In the genomic region with DNA sequence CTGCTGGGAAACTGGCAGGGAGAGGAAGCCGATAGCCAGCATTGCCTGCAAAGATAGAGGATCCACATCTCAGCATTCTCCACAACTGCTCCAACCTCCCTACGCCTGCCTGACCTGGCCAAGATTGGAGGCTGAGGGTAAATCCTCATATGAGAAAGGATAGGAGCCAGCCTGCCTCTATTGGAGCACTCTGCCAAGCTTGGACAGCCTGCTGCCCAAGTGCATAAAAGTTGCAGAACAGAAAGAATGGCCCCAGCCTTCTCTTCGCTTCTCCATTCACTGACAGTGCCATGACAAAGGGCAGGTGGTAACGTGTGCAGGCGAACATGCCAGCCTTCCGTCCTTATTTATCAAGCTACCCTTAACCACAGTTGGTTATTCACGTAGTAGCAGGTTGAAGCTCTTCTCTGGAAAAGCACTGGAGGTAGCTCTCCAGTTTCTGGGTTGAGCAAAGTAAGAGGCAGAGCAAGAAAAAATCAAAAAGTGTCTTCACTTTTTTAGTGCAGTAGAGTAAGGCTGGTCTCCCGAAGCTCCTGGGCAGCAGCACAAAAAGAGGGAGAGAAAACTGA, we compare ENCODE assay signal across 2 cellular contexts.
TF ChIP-seq lines count a peak whose summit lies in the region.

No MANE protein-coding gene starts in this region.

TF ChIP-seq in SK-N-SH, 30 proteins besides CTCF, POLR2A, EP300 and RAD21 (continued from another document):
- TF ChIP-seq TAF1 (IDR thresholded peaks at IDR 0.05; ENCODE audit: borderline replicate concordance, low read depth, low read length) (no peak), CHD2 (IDR thresholded peaks at IDR 0.05; ENCODE audit: low read length, partially characterized antibody) (no peak), JUND (IDR thresholded peaks at IDR 0.05) (no peak), MEF2A (IDR thresholded peaks at IDR 0.05; ENCODE audit: borderline replicate concordance, low read depth) (no peak), FOXM1 (IDR thresholded peaks at IDR 0.05; ENCODE audit: low read depth) (no peak), MXI1 (IDR thresholded peaks at IDR 0.05; ENCODE audit: low read depth, low read length) (no peak)
- TF ChIP-seq, protein P1, sequence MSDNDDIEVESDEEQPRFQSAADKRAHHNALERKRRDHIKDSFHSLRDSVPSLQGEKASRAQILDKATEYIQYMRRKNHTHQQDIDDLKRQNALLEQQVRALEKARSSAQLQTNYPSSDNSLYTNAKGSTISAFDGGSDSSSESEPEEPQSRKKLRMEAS (IDR thresholded peaks at IDR 0.05; ENCODE audit: low read depth), result no peak

TF ChIP-seq in SK-N-SH treated with all-trans-retinoic acid at 6 μM for 48 hours, 23 proteins besides CTCF, POLR2A, EP300 and RAD21 (continued from another document):
- TF ChIP-seq, protein P2, sequence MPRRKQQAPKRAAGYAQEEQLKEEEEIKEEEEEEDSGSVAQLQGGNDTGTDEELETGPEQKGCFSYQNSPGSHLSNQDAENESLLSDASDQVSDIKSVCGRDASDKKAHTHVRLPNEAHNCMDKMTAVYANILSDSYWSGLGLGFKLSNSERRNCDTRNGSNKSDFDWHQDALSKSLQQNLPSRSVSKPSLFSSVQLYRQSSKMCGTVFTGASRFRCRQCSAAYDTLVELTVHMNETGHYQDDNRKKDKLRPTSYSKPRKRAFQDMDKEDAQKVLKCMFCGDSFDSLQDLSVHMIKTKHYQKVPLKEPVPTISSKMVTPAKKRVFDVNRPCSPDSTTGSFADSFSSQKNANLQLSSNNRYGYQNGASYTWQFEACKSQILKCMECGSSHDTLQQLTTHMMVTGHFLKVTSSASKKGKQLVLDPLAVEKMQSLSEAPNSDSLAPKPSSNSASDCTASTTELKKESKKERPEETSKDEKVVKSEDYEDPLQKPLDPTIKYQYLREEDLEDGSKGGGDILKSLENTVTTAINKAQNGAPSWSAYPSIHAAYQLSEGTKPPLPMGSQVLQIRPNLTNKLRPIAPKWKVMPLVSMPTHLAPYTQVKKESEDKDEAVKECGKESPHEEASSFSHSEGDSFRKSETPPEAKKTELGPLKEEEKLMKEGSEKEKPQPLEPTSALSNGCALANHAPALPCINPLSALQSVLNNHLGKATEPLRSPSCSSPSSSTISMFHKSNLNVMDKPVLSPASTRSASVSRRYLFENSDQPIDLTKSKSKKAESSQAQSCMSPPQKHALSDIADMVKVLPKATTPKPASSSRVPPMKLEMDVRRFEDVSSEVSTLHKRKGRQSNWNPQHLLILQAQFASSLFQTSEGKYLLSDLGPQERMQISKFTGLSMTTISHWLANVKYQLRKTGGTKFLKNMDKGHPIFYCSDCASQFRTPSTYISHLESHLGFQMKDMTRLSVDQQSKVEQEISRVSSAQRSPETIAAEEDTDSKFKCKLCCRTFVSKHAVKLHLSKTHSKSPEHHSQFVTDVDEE (CRISPR knock-in tag; IDR thresholded peaks at IDR 0.05), result no peak
- no peak for TF ChIP-seq GLIS3 (CRISPR knock-in tag; IDR thresholded peaks at IDR 0.05)
- no peak for TF ChIP-seq SNAI2 (CRISPR knock-in tag; IDR thresholded peaks at IDR 0.05)
- no peak for TF ChIP-seq RARB (CRISPR knock-in tag; IDR thresholded peaks at IDR 0.05)
- TF ChIP-seq CSDC2 (CRISPR knock-in tag; IDR thresholded peaks at IDR 0.05), result no peak
- TF ChIP-seq, protein P3, sequence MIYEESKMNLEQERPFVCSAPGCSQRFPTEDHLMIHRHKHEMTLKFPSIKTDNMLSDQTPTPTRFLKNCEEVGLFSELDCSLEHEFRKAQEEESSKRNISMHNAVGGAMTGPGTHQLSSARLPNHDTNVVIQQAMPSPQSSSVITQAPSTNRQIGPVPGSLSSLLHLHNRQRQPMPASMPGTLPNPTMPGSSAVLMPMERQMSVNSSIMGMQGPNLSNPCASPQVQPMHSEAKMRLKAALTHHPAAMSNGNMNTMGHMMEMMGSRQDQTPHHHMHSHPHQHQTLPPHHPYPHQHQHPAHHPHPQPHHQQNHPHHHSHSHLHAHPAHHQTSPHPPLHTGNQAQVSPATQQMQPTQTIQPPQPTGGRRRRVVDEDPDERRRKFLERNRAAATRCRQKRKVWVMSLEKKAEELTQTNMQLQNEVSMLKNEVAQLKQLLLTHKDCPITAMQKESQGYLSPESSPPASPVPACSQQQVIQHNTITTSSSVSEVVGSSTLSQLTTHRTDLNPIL (CRISPR knock-in tag; IDR thresholded peaks at IDR 0.05; ENCODE audit: low read depth), result no peak
- TF ChIP-seq TCF4 (CRISPR knock-in tag; IDR thresholded peaks at IDR 0.05; ENCODE audit: borderline replicate concordance), result no peak
